ENCODE assay signal across 38 cellular contexts in genomic region chr11:2416765-2417164, GRCh38. TPM values are rescaled to one million over a fixed set of nuclear protein-coding genes. Genes with fewer than 3 reads are reported as not detected.
"Had no signal": no experiment of that assay in that cellular context is flagged by ENCODE, and none has a peak within 500 bp of the region (broad histone marks: within the 10 kb centered on the region; RNA-seq: fewer than 3 reads in every experiment).

No MANE protein-coding gene starts in this region.

- H3K36me3 Mint-ChIP-seq: naive thymus-derived CD4-positive, alpha-beta T cell; stimulated activated effector memory CD8-positive, alpha-beta T cell treated with anti-CD3 and anti-CD28 coated beads, Interleukin-12 subunit alpha, Interleukin-12 subunit beta, amount 100 ng/mL, for 72 hours had no signal

- H3K36me3 ChIP-seq: colonic mucosa, gastrocnemius medialis, neutrophil, pancreas, stomach, thyroid gland, vagina had no signal

- H3K4me1 Mint-ChIP-seq: endodermal cell; stimulated activated effector memory CD8-positive, alpha-beta T cell treated with anti-CD3 and anti-CD28 coated beads, Interleukin-12 subunit alpha, Interleukin-12 subunit beta, amount 100 ng/mL, for 72 hours had no signal

- H3K27ac Mint-ChIP-seq: dendritic cell treated with granulocyte-macrophage colony-stimulating factor and Interleukin-4, amounts not matched to agents 40 ng/mL and 50 ng/mL, for 4 days; endodermal cell; stimulated activated effector memory CD8-positive, alpha-beta T cell treated with anti-CD3 and anti-CD28 coated beads, Interleukin-12 subunit alpha, Interleukin-12 subunit beta, amount 100 ng/mL, for 72 hours had no signal

- H3K4me1 ChIP-seq: gastrocnemius medialis, pancreas had no signal

- ATAC-seq: esophagus mucosa; gastrocnemius medialis; left colon; naive thymus-derived CD4-positive, alpha-beta T cell; pancreas; sciatic nerve; stimulated activated effector memory CD8-positive, alpha-beta T cell treated with anti-CD3 and anti-CD28 coated beads, Interleukin-12 subunit alpha, Interleukin-12 subunit beta, amount 100 ng/mL, for 72 hours had no signal

- DNase-seq: colonic mucosa; effector CD8-positive, alpha-beta T cell; endodermal cell; foreskin fibroblast; gastrocnemius medialis; head of caudate nucleus; hippocampal formation; kidney glomerular epithelial cell; left colon; mesenchymal stem cell; midbrain; naive thymus-derived CD4-positive, alpha-beta T cell; nephron progenitor cell; retina; stimulated activated CD4-positive, alpha-beta T cell treated with anti-CD3 and anti-CD28 coated beads, Interleukin-12 subunit alpha, Interleukin-12 subunit beta, amount 100 ng/mL, for 4 hours; stimulated activated CD4-positive, alpha-beta T cell treated with anti-CD3 and anti-CD28 coated beads, Interleukin-1b, Interleukin-23, amount 100 ng/mL, for 48 hours; stimulated activated CD4-positive, alpha-beta T cell treated with anti-CD3 and anti-CD28 coated beads, Interleukin-4, amount 100 ng/mL, for 24 hours; stimulated activated naive CD4-positive, alpha-beta T cell treated with Interleukin-2 at 50 U/mL for 16 hours; stomach; thyroid gland had no signal

- FAIRE-seq: islet of Langerhans, pancreas had no signal

- H3K4me3 Mint-ChIP-seq: dendritic cell treated with granulocyte-macrophage colony-stimulating factor and Interleukin-4, amounts not matched to agents 40 ng/mL and 50 ng/mL, for 4 days; endodermal cell; naive thymus-derived CD4-positive, alpha-beta T cell; nephron progenitor cell; stimulated activated effector memory CD8-positive, alpha-beta T cell treated with anti-CD3 and anti-CD28 coated beads, Interleukin-12 subunit alpha, Interleukin-12 subunit beta, amount 100 ng/mL, for 72 hours had no signal

- H3K4me3 ChIP-seq: colonic mucosa, gastrocnemius medialis, pancreas, smooth muscle cell, stomach, thyroid gland, vagina had no signal

- H3K9me3 Mint-ChIP-seq: dendritic cell treated with granulocyte-macrophage colony-stimulating factor and Interleukin-4, amounts not matched to agents 40 ng/mL and 50 ng/mL, for 4 days; endodermal cell; naive thymus-derived CD4-positive, alpha-beta T cell; nephron progenitor cell; stimulated activated effector memory CD8-positive, alpha-beta T cell treated with anti-CD3 and anti-CD28 coated beads, Interleukin-12 subunit alpha, Interleukin-12 subunit beta, amount 100 ng/mL, for 72 hours had no signal

- H3K27me3 ChIP-seq: gastrocnemius medialis, pancreas, thyroid gland, vagina had no signal

- H3K4me2 ChIP-seq: smooth muscle cell had no signal

- H3K27ac ChIP-seq: colonic mucosa, epithelial cell of prostate, gastrocnemius medialis, neutrophil, pancreas, stomach, thyroid gland, vagina had no signal

- H3K9me3 ChIP-seq: colonic mucosa, gastrocnemius medialis, neutrophil, pancreas, stomach, thyroid gland, vagina had no signal

- H3K27me3 Mint-ChIP-seq: naive thymus-derived CD4-positive, alpha-beta T cell had no signal

RNA-seq across cellular contexts. Expression of gene TRPM5, which starts 27.5 kb away (rescaled TPM):
- total RNA-seq: chondrocyte, esophagus mucosa, gastrocnemius medialis, glomerular endothelial cell, lower leg skin, lung microvascular endothelial cell, posterior vena cava, pulmonary artery endothelial cell, sciatic nerve, smooth muscle cell, subcutaneous adipose tissue, temporal lobe, vagina had no signal
- polyA plus RNA-seq: smooth muscle cell had no signal

RNA-seq across cellular contexts. Expression of gene KCNQ1, which starts 28.0 kb away (rescaled TPM):
- total RNA-seq: chondrocyte, lung microvascular endothelial cell had no signal
